In genomic region chr10:24685958-24686540, GRCh38 we compare ENCODE assay signal across 18 cellular contexts. TPM values are rescaled to one million over a fixed set of nuclear protein-coding genes. Genes with fewer than 3 reads are reported as not detected.
A peak's percentile ranks its signal among the peaks of the same experiment; 100 is the strongest.
DNase-seq lines count a peak whose midpoint lies in the region; ATAC-seq, FAIRE-seq and TF ChIP-seq lines count a peak whose summit lies in the region.
"Had no signal": no experiment of that assay in that cellular context is flagged by ENCODE, and none has a peak within 500 bp of the region (broad histone marks: within the 10 kb centered on the region; RNA-seq: fewer than 3 reads in every experiment).

No MANE protein-coding gene starts in this region.

- FAIRE-seq in bronchial epithelial cell (lab: Jason Lieb, UNC), result no peak

- WGBS in mammary epithelial cell (ENCODE audit: low coverage, missing lambda C conversion rate), result 98% methylated on average over 4 of the region's 4 CpGs
- WGBS in aorta, 2 donors, result 49 to 51% methylated on average over 4 of the region's 4 CpGs

- no peaks in the 10 kb centered on the region for H3K9me3 Mint-ChIP-seq in MCF 10A (ENCODE audit: unreplicated experiment)
- H3K9me3 Mint-ChIP-seq: CD8-positive, alpha-beta memory T cell; naive thymus-derived CD4-positive, alpha-beta T cell had no signal

- no peaks in the 10 kb centered on the region for H3K4me1 ChIP-seq in mammary epithelial cell (ENCODE audit: insufficient read depth, low read length)
- peaks cover 53% of the 10 kb centered on the region for H3K4me1 ChIP-seq in left ventricle myocardium inferior
- peaks cover 0 to 6% of the 10 kb centered on the region in 2 donors for H3K4me1 ChIP-seq in aorta (ENCODE audit: control insufficient read depth in 1 of 2, insufficient read depth in 2 of 2, low read length in 2 of 2)

- dilution Hi-C loops in mammary epithelial cell (cut with HindIII; ENCODE audit: low sequenced_read_pairs), result no loop called here

- POLR2A ChIA-PET in MCF 10A (lab: Yijun Ruan, JAX), result interaction anchor here (2.0 kb wide), 1 partner anchor 9 kb away, joined by 6 read pairs; no protein-coding TSS in a partner anchor

- intact Hi-C loops in MCF 10A (cut with micrococcal nuclease), result no loop called here
- intact Hi-C loops in mammary epithelial cell (cut with micrococcal nuclease), result no loop called here
- intact Hi-C loops in left ventricle myocardium inferior (cut with micrococcal nuclease), result no loop called here
- intact Hi-C loops in aorta (cut with DNase I), result loop anchor here in 1 of 2 donors (5.0 kb wide), 1 partner anchor 36 kb away; the partner anchor contains the start of gene ARHGAP21

- H3K4me3 ChIP-seq in mammary epithelial cell (replicated peaks in 1 of 3; ENCODE audit: insufficient read depth in 1 of 3, low read depth in 2 of 3, low read length in 3 of 3), result no peak overlapping the region
- H3K4me3 ChIP-seq in bronchial epithelial cell (ENCODE audit: low read depth, low read length), result no peak overlapping the region
- H3K4me3 ChIP-seq in left ventricle myocardium inferior, result no peak overlapping the region
- no peak overlapping the region for H3K4me3 ChIP-seq in aorta (ENCODE audit: low read length in 2 of 2)
- H3K4me3 ChIP-seq: hepatocyte had no signal

- no peak overlapping the region for H2AFZ ChIP-seq in mammary epithelial cell (ENCODE audit: low read depth, low read length)
- H2AFZ ChIP-seq: hepatocyte had no signal

- no peak overlapping the region for H3K27ac ChIP-seq in mammary epithelial cell (ENCODE audit: insufficient read depth, low read depth, low read length)
- H3K27ac ChIP-seq in left ventricle myocardium inferior (replicated peaks), result peak overlapping the region; percentile 33
- H3K27ac ChIP-seq in aorta (ENCODE audit: low read depth in 1 of 2, low read length in 2 of 2), result no peak overlapping the region
- H3K27ac ChIP-seq: 22Rv1, hepatocyte had no signal

- H3K36me3 ChIP-seq in mammary epithelial cell (ENCODE audit: insufficient read depth, low read length), result peaks cover 2% of the 10 kb centered on the region
- no peaks in the 10 kb centered on the region for H3K36me3 ChIP-seq in bronchial epithelial cell (ENCODE audit: control insufficient read depth, insufficient read depth, low read length)
- no peaks in the 10 kb centered on the region for H3K36me3 ChIP-seq in left ventricle myocardium inferior
- no peaks in the 10 kb centered on the region for H3K36me3 ChIP-seq in aorta (ENCODE audit: control insufficient read depth in 1 of 2, insufficient read depth in 2 of 2, low read length in 1 of 2)

- no peak overlapping the region for H3K4me3 Mint-ChIP-seq in MCF 10A (ENCODE audit: unreplicated experiment)
- H3K4me3 Mint-ChIP-seq: CD8-positive, alpha-beta memory T cell; naive thymus-derived CD4-positive, alpha-beta T cell had no signal

- H3K4me2 ChIP-seq in mammary epithelial cell (ENCODE audit: insufficient read depth, low read depth, low read length), result no peak overlapping the region
- H3K4me2 ChIP-seq: hepatocyte had no signal

- peak overlapping the region; percentile 9 for H3K27ac Mint-ChIP-seq in MCF 10A (ENCODE audit: low read depth, unreplicated experiment)
- H3K27ac Mint-ChIP-seq: CD8-positive, alpha-beta memory T cell had no signal

- peaks cover 96% of the 10 kb centered on the region for H3K79me2 ChIP-seq in mammary epithelial cell (ENCODE audit: insufficient read depth, low read length)

- H3K9ac ChIP-seq in mammary epithelial cell (ENCODE audit: insufficient read depth, low read length), result no peak overlapping the region

- peaks cover 5% of the 10 kb centered on the region for H3K36me3 Mint-ChIP-seq in MCF 10A (ENCODE audit: insufficient read depth, unreplicated experiment)

- ATAC-seq in aorta (ENCODE audit: low FRiP score), result peak; percentile 62
- ATAC-seq in GM21529 (IDR thresholded peaks at IDR 0.05; ENCODE audit: unreplicated experiment), result no peak
- no peak for ATAC-seq in HG03135 (IDR thresholded peaks at IDR 0.05; ENCODE audit: unreplicated experiment)
- ATAC-seq: left colon; naive thymus-derived CD4-positive, alpha-beta T cell had no signal

- DNase-seq in MCF 10A (ENCODE audit: unreplicated experiment) (peak; percentile 54), mammary epithelial cell (no peak), bronchial epithelial cell (ENCODE audit: low read depth) (peak; percentile 50), left ventricle myocardium inferior (no peak), aorta (peak in 1 of 2 donors; percentile 62), kidney glomerular epithelial cell (lab: John Stamatoyannopoulos, UW) (no peak)
- DNase-seq: activated CD8-positive, alpha-beta memory T cell treated with anti-CD3 and anti-CD28 coated beads for 24 hours; activated effector memory CD4-positive, alpha-beta T cell treated with anti-CD3 and anti-CD28 coated beads, Interleukin-2, amount 50 U/mL, for 16 hours; CD8-positive, alpha-beta memory T cell; left colon; naive thymus-derived CD4-positive, alpha-beta T cell; NCI-H1417; right cardiac atrium; stimulated activated CD4-positive, alpha-beta T cell treated with anti-CD3 and anti-CD28 coated beads, Interleukin-4, amount 100 ng/mL, for 24 hours had no signal

- no peaks in the 10 kb centered on the region for H3K27me3 ChIP-seq in mammary epithelial cell (ENCODE audit: insufficient read depth, low read length)
- no peaks in the 10 kb centered on the region for H3K27me3 ChIP-seq in bronchial epithelial cell (ENCODE audit: control insufficient read depth, insufficient read depth, low read length)
- H3K27me3 ChIP-seq in left ventricle myocardium inferior (ENCODE audit: low read depth), result no peaks in the 10 kb centered on the region
- H3K27me3 ChIP-seq in aorta (ENCODE audit: control insufficient read depth in 1 of 2, insufficient read depth in 2 of 2, low read length in 1 of 2), result no peaks in the 10 kb centered on the region
- H3K27me3 ChIP-seq: hepatocyte had no signal

- H3K27me3 Mint-ChIP-seq in MCF 10A (ENCODE audit: insufficient read depth, unreplicated experiment), result no peaks in the 10 kb centered on the region
- H3K27me3 Mint-ChIP-seq: CD8-positive, alpha-beta memory T cell; naive thymus-derived CD4-positive, alpha-beta T cell had no signal

- no peak for TF ChIP-seq CTCF in MCF 10A (IDR thresholded peaks at IDR 0.05; ENCODE audit: unreplicated experiment)
- no peak for TF ChIP-seq CTCF in mammary epithelial cell (conservative IDR thresholded peaks at IDR 0.05 in 1 of 2, IDR thresholded peaks at IDR 0.05 in 1 of 2; ENCODE audit: extremely low read depth in 1 of 2, insufficient read depth in 1 of 2, low read depth in 1 of 2, low read length in 2 of 2)
- no peak for TF ChIP-seq CTCF in bronchial epithelial cell (IDR thresholded peaks at IDR 0.05; ENCODE audit: insufficient read depth, low read length, severe bottlenecking)
- no peak for TF ChIP-seq CTCF in left ventricle myocardium inferior (IDR thresholded peaks at IDR 0.05; ENCODE audit: borderline replicate concordance)

- H3K4me1 Mint-ChIP-seq in MCF 10A (ENCODE audit: insufficient read depth, unreplicated experiment), result peaks cover 11% of the 10 kb centered on the region

- in situ Hi-C loops in mammary epithelial cell (cut with MboI; ENCODE audit: low sequenced_read_pairs in 2 of 2), result no loop called here

- BruUV-seq in MCF 10A (replicated peaks; lab: Mats Ljungman, UMichigan) (no TSS peak), mammary epithelial cell (replicated peaks; lab: Mats Ljungman, UMichigan) (no TSS peak)

- H3K9me3 ChIP-seq in mammary epithelial cell (replicated peaks; ENCODE audit: insufficient read depth, low read length) (no peaks in the 10 kb centered on the region), left ventricle myocardium inferior (replicated peaks) (no peaks in the 10 kb centered on the region), aorta (ENCODE audit: control insufficient read depth, low read length) (no peaks in the 10 kb centered on the region)

- CTCF ChIA-PET in MCF 10A (lab: Yijun Ruan, JAX) (interaction anchor here (0.9 kb wide), 1 partner anchor 15 kb away, joined by 3 read pairs; no protein-coding TSS in a partner anchor), mammary epithelial cell (lab: Charles Lee; ENCODE audit: low non-redundant PET) (no interaction called here)

- H4K20me1 ChIP-seq in mammary epithelial cell (ENCODE audit: insufficient read depth, low read length), result no peaks in the 10 kb centered on the region

RNA-seq across cellular contexts. Expression of gene ARHGAP21, which starts 37.6 kb away (rescaled TPM):
- total RNA-seq in MCF 10A (2022) (75.4 and 85.1 TPM in 2 replicates), mammary epithelial cell (100 to 1,000 TPM; 131 to 207 TPM), bronchial epithelial cell (62.1 and 80.6 TPM in 2 replicates), left ventricle myocardium inferior (44.8 TPM), aorta (100 to 1,000 TPM in 1 of 2 donors, 10 to 100 TPM in 1; 93.8 to 140 TPM)
- polyA plus RNA-seq in mammary epithelial cell (91.6 TPM), aorta (10 to 100 TPM; 25.5 to 39.7 TPM)
- 242 TPM for polyA minus RNA-seq in mammary epithelial cell

Comparison
In these comparisons a context has a peak if more than half of its experiments do, and no peak if none do; other contexts are left out.
1. DNase-seq: peak in MCF 10A (single experiment) and bronchial epithelial cell (single experiment); none in mammary epithelial cell (single experiment), left ventricle myocardium inferior (single experiment) and kidney glomerular epithelial cell (single experiment).